ENCODE assay signal across 21 cellular contexts in genomic region chr15:77499087-77499765, GRCh38.
A peak's percentile ranks its signal among the peaks of the same experiment; 100 is the strongest.
DNase-seq lines count a peak whose midpoint lies in the region; ATAC-seq and TF ChIP-seq lines count a peak whose summit lies in the region.
"Had no signal": no experiment of that assay in that cellular context is flagged by ENCODE, and none has a peak within 500 bp of the region (broad histone marks: within the 10 kb centered on the region; RNA-seq: fewer than 3 reads in every experiment).

No MANE protein-coding gene starts in this region.

- H3K9me3 ChIP-seq in right cardiac atrium (ENCODE audit: control insufficient read depth, low read length) (no peaks in the 10 kb centered on the region), skeletal muscle tissue (ENCODE audit: control insufficient read depth in 3 of 3, low read length in 3 of 3) (no peaks in the 10 kb centered on the region), left lung (no peaks in the 10 kb centered on the region)
- H3K9me3 ChIP-seq: ascending aorta; BLaER1 treated with 17β-estradiol and CSF1 and Interleukin-3, amounts not matched to agents 10 nM and 100 nM had no signal

- intact Hi-C loops in right cardiac atrium (cut with DNase I): loop anchor here in 3 of 4 donors (5.0 to 10.0 kb wide), 6 partner anchors 43 to 384 kb away; partner anchors contain the start of genes HMG20A (in 2 of the 3) and PEAK1 (in 2 of the 3)
- intact Hi-C loops in left lung (cut with DNase I): no loop called here
- intact Hi-C loops in left colon (cut with DNase I, micrococcal nuclease): no loop called here

- H3K9ac ChIP-seq in skeletal muscle tissue (ENCODE audit: low read depth in 1 of 3, low read length in 3 of 3): peak overlapping the region in 1 of 3 donors; percentile 76
- H3K9ac ChIP-seq: BLaER1 treated with 17β-estradiol and CSF1 and Interleukin-3, amounts not matched to agents 10 nM and 100 nM had no signal

- no peak for ATAC-seq in right cardiac atrium
- no peak for ATAC-seq in left lung
- no peak for ATAC-seq in left colon
- ATAC-seq: K562 had no signal

- peaks cover 23% of the 10 kb centered on the region for H3K4me1 ChIP-seq in right cardiac atrium (ENCODE audit: control insufficient read depth, insufficient read depth, low read length)
- H3K4me1 ChIP-seq in skeletal muscle tissue (ENCODE audit: control insufficient read depth in 3 of 3, insufficient read depth in 3 of 3, low read length in 3 of 3): peaks cover 44 to 53% (median 50%) of the 10 kb centered on the region in 3 donors
- H3K4me1 ChIP-seq in left lung: peaks cover 33 to 41% of the 10 kb centered on the region in 2 donors

- WGBS in right cardiac atrium: 77% methylated on average over 5 of the region's 5 CpGs

- TF ChIP-seq CTCF in VCaP (conservative IDR thresholded peaks at IDR 0.05) (no peak), left lung (IDR thresholded peaks at IDR 0.05) (no peak)

- no peaks in the 10 kb centered on the region for H3K36me3 ChIP-seq in skeletal muscle tissue (ENCODE audit: control insufficient read depth in 3 of 3, insufficient read depth in 3 of 3, low read length in 3 of 3)
- H3K36me3 ChIP-seq in left lung: no peaks in the 10 kb centered on the region
- H3K36me3 ChIP-seq: ascending aorta, WERI-Rb-1 had no signal

- H3K27ac ChIP-seq in VCaP: peak overlapping the region; percentile 74
- peak overlapping the region; percentile 36 for H3K27ac ChIP-seq in right cardiac atrium (ENCODE audit: low read length)
- H3K27ac ChIP-seq in skeletal muscle tissue (ENCODE audit: low read depth, low read length): peak overlapping the region; percentile 76
- no peak overlapping the region for H3K27ac ChIP-seq in left lung
- H3K27ac ChIP-seq: 22Rv1; BLaER1 treated with 17β-estradiol and CSF1 and Interleukin-3, amounts not matched to agents 10 nM and 100 nM; WERI-Rb-1 had no signal

- DNase-seq in DMS 273 (lab: John Stamatoyannopoulos, UW; ENCODE audit: unreplicated experiment): peak; percentile 25
- DNase-seq in DMS 273 treated with DMSO at 0.1 percent for 48 hours (lab: John Stamatoyannopoulos, UW): no peak
- DNase-seq in right cardiac atrium: no peak
- DNase-seq in left lung: no peak
- DNase-seq in stimulated activated CD4-positive, alpha-beta T cell treated with anti-CD3 and anti-CD28 coated beads, Interleukin-15, amount 100 ng/mL, for 24 hours: no peak
- no peak for DNase-seq in left colon
- DNase-seq: activated gamma-delta T cell; DMS79; mammary epithelial cell; NCI-H1417; NCI-H345; nucleus accumbens; stimulated activated naive CD4-positive, alpha-beta T cell treated with Interleukin-2 at 50 U/mL for 16 hours; WERI-Rb-1 had no signal

- H3K4me3 ChIP-seq in right cardiac atrium (ENCODE audit: low read length) (no peak overlapping the region), skeletal muscle tissue (ENCODE audit: low read length in 3 of 3) (no peak overlapping the region), left lung (no peak overlapping the region)
- H3K4me3 ChIP-seq: ascending aorta; BLaER1 treated with 17β-estradiol and CSF1 and Interleukin-3, amounts not matched to agents 10 nM and 100 nM; K562; smooth muscle cell had no signal

- H3K27me3 ChIP-seq in right cardiac atrium (ENCODE audit: control insufficient read depth, insufficient read depth) (no peaks in the 10 kb centered on the region), skeletal muscle tissue (ENCODE audit: control insufficient read depth in 3 of 3, insufficient read depth in 3 of 3, low read length in 3 of 3) (no peaks in the 10 kb centered on the region), left lung (no peaks in the 10 kb centered on the region)
- H3K27me3 ChIP-seq: ascending aorta; BLaER1 treated with 17β-estradiol and CSF1 and Interleukin-3, amounts not matched to agents 10 nM and 100 nM had no signal

Comparison
In these comparisons a context has a peak if more than half of its experiments do, and no peak if none do; other contexts are left out.
1. H3K27ac ChIP-seq: peak in VCaP (single experiment), right cardiac atrium (single experiment) and skeletal muscle tissue (single experiment); none in left lung (0 of 2).
2. intact Hi-C loops: an anchor here in right cardiac atrium (5.0 to 10.0 kb wide); none called in left lung and left colon.